ENCODE assay signal across 1 cellular context in genomic region chr18:48623468-48624220, GRCh38.
TF ChIP-seq lines count a peak whose summit lies in the region.

No MANE protein-coding gene starts in this region.

TF ChIP-seq in endothelial cell of umbilical vein, 7 proteins besides CTCF, POLR2A, EP300 and RAD21 (continued from another document):
- TF ChIP-seq MAX (IDR thresholded peaks at IDR 0.05; ENCODE audit: insufficient read depth, insufficient read length): no peak
- no peak for TF ChIP-seq POLR2AphosphoS5 (IDR thresholded peaks at IDR 0.05; ENCODE audit: insufficient read depth, low read depth, low read length)
- TF ChIP-seq FOS (IDR thresholded peaks at IDR 0.05; ENCODE audit: borderline replicate concordance, insufficient read depth, low read length): no peak
